1 cellular context compared by ENCODE assay signal in the genomic region with DNA sequence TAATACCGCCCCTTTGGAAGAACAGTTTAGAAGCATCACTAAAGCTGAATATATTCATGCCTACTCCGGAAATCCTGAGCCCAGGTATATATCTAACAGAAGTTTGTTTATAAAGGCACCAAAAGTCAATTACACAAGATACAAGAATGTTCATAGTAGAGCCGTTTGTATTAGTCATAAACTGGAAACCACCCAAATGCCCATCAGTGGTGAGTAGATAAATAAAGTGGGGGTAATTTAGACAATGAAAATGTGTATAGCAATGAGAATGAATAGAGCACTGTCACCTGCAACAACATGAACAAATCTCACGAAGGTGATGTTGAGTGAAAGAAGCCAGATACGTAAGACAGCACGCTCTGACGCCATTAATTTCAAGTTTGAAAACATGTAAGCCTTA.
TF ChIP-seq lines count a peak whose summit lies in the region.

No MANE protein-coding gene starts in this region.

TF ChIP-seq in GM23338, 12 proteins besides CTCF, POLR2A, EP300 and RAD21:
- no peak for TF ChIP-seq JUNB (IDR thresholded peaks at IDR 0.05; ENCODE audit: unreplicated experiment)
- TF ChIP-seq, protein P1, sequence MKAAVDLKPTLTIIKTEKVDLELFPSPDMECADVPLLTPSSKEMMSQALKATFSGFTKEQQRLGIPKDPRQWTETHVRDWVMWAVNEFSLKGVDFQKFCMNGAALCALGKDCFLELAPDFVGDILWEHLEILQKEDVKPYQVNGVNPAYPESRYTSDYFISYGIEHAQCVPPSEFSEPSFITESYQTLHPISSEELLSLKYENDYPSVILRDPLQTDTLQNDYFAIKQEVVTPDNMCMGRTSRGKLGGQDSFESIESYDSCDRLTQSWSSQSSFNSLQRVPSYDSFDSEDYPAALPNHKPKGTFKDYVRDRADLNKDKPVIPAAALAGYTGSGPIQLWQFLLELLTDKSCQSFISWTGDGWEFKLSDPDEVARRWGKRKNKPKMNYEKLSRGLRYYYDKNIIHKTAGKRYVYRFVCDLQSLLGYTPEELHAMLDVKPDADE (IDR thresholded peaks at IDR 0.05): no peak
- TF ChIP-seq ZNF114 (CRISPR knock-in tag; IDR thresholded peaks at IDR 0.05): no peak
- no peak for TF ChIP-seq CREB1 (CRISPR knock-in tag; IDR thresholded peaks at IDR 0.05; ENCODE audit: low read depth)
- no peak for TF ChIP-seq EZH2phosphoT487 (IDR thresholded peaks at IDR 0.05; ENCODE audit: unreplicated experiment)
- no peak for TF ChIP-seq ZNF331 (CRISPR knock-in tag; IDR thresholded peaks at IDR 0.05; ENCODE audit: low read depth)
- no peak for TF ChIP-seq POLR2AphosphoS5 (IDR thresholded peaks at IDR 0.05; ENCODE audit: low read depth)
- TF ChIP-seq, protein P2, sequence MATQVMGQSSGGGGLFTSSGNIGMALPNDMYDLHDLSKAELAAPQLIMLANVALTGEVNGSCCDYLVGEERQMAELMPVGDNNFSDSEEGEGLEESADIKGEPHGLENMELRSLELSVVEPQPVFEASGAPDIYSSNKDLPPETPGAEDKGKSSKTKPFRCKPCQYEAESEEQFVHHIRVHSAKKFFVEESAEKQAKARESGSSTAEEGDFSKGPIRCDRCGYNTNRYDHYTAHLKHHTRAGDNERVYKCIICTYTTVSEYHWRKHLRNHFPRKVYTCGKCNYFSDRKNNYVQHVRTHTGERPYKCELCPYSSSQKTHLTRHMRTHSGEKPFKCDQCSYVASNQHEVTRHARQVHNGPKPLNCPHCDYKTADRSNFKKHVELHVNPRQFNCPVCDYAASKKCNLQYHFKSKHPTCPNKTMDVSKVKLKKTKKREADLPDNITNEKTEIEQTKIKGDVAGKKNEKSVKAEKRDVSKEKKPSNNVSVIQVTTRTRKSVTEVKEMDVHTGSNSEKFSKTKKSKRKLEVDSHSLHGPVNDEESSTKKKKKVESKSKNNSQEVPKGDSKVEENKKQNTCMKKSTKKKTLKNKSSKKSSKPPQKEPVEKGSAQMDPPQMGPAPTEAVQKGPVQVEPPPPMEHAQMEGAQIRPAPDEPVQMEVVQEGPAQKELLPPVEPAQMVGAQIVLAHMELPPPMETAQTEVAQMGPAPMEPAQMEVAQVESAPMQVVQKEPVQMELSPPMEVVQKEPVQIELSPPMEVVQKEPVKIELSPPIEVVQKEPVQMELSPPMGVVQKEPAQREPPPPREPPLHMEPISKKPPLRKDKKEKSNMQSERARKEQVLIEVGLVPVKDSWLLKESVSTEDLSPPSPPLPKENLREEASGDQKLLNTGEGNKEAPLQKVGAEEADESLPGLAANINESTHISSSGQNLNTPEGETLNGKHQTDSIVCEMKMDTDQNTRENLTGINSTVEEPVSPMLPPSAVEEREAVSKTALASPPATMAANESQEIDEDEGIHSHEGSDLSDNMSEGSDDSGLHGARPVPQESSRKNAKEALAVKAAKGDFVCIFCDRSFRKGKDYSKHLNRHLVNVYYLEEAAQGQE (IDR thresholded peaks at IDR 0.05; ENCODE audit: unreplicated experiment): no peak
- no peak for TF ChIP-seq EZH2 (IDR thresholded peaks at IDR 0.05; ENCODE audit: low read depth, unreplicated experiment)
